Comparison of ENCODE assay signal across 9 cellular contexts in genomic region chr16:26645629-26646028, GRCh38.
A peak's percentile ranks its signal among the peaks of the same experiment; 100 is the strongest.
DNase-seq lines count a peak whose midpoint lies in the region; ATAC-seq and TF ChIP-seq lines count a peak whose summit lies in the region.
"Had no signal": no experiment of that assay in that cellular context is flagged by ENCODE, and none has a peak within 500 bp of the region (broad histone marks: within the 10 kb centered on the region; RNA-seq: fewer than 3 reads in every experiment).

No MANE protein-coding gene starts in this region.

- no peaks in the 10 kb centered on the region for H3K4me1 ChIP-seq in psoas muscle
- H3K4me1 ChIP-seq: SJCRH30 had no signal

- 21 to 30% (median 27%) methylated on average over 9 of the region's 9 CpGs for WGBS in psoas muscle, 3 donors

- H3K36me3 Mint-ChIP-seq in T-cell, result no peaks in the 10 kb centered on the region
- no peaks in the 10 kb centered on the region for H3K36me3 Mint-ChIP-seq in brain

- H3K4me3 Mint-ChIP-seq in T-cell, result no peak overlapping the region
- no peak overlapping the region for H3K4me3 Mint-ChIP-seq in brain

- peaks cover 5 to 6% of the 10 kb centered on the region in 2 donors for H3K27me3 Mint-ChIP-seq in T-cell
- no peaks in the 10 kb centered on the region for H3K27me3 Mint-ChIP-seq in brain

- peak; percentile 58 for TF ChIP-seq CTCF in GM12872 (IDR thresholded peaks at IDR 0.05; ENCODE audit: insufficient read depth, low read depth, low read length)
- peak; percentile 44 to 75 for TF ChIP-seq CTCF in brain (conservative IDR thresholded peaks at IDR 0.05)
- no peak for TF ChIP-seq CTCF in psoas muscle (IDR thresholded peaks at IDR 0.05)

- DNase-seq in T-cell (peak in 19 of 34 experiments; percentile 3 to 25 (median 17)), NCI-H1092 (lab: John Stamatoyannopoulos, UW) (no peak), NCI-H2107 treated with DMSO at 0.1 percent for 48 hours (lab: John Stamatoyannopoulos, UW; ENCODE audit: unreplicated experiment) (no peak), psoas muscle (no peak)
- DNase-seq in stimulated activated CD4-positive, alpha-beta T cell treated with anti-CD3 and anti-CD28 coated beads, Interleukin-1b, Interleukin-23, amount 100 ng/mL, for 24 hours (ENCODE audit: low read depth in 4 of 4, low spot score in 1 of 4), result peak in 3 of 4 experiments; percentile 27 to 32 (median 30)

- H3K4me3 ChIP-seq in psoas muscle, result no peak overlapping the region
- H3K4me3 ChIP-seq: SJCRH30 had no signal

- H3K36me3 ChIP-seq in psoas muscle (ENCODE audit: insufficient read depth in 1 of 2, low read depth in 1 of 2), result no peaks in the 10 kb centered on the region
- H3K36me3 ChIP-seq: SJCRH30 had no signal

- POLR2A ChIA-PET in T-cell (lab: Charles Lee), result no interaction called here

- no peak overlapping the region for H3K27ac ChIP-seq in psoas muscle
- H3K27ac ChIP-seq: SJCRH30 had no signal

- CTCF ChIA-PET in T-cell (lab: Charles Lee), result interaction anchor here in 1 of 2 donors (0.6 to 1.1 kb wide), 2 partner anchors 14 to 1369 kb away, joined by 3 read pairs; no protein-coding TSS in a partner anchor

- H3K9me3 Mint-ChIP-seq in T-cell (no peaks in the 10 kb centered on the region), brain (peaks cover 0 to 20% (median 0%) of the 10 kb centered on the region in 5 experiments)

- H3K27ac Mint-ChIP-seq in T-cell (no peak overlapping the region), brain (peak overlapping the region in 3 of 5 experiments; percentile 10 to 75 (median 28))

- H3K27me3 ChIP-seq in psoas muscle (ENCODE audit: insufficient read depth in 3 of 3, low read length in 2 of 3), result no peaks in the 10 kb centered on the region
- H3K27me3 ChIP-seq: SJCRH30 had no signal

- peaks cover 0 to 7% (median 5%) of the 10 kb centered on the region in 3 donors for H3K4me1 Mint-ChIP-seq in T-cell
- H3K4me1 Mint-ChIP-seq in brain, result peaks cover 14% of the 10 kb centered on the region

- ATAC-seq in T-cell (replicated peaks in 1 of 4), result peak in 2 of 4 experiments; percentile 47 to 48
- ATAC-seq in HG02840 (IDR thresholded peaks at IDR 0.05; ENCODE audit: low FRiP score, unreplicated experiment), result no peak
- ATAC-seq in psoas muscle, result no peak

- H3K9me3 ChIP-seq in psoas muscle, result no peaks in the 10 kb centered on the region
- H3K9me3 ChIP-seq: SJCRH30 had no signal

- intact Hi-C loops in psoas muscle (cut with DNase I), result no loop called here

Comparison
In these comparisons a context has a peak if more than half of its experiments do, and no peak if none do; other contexts are left out.
1. DNase-seq: peak in T-cell (19 of 34) and stimulated activated CD4-positive, alpha-beta T cell treated with anti-CD3 and anti-CD28 coated beads, Interleukin-1b, Interleukin-23, amount 100 ng/mL, for 24 hours (3 of 4); none in NCI-H1092 (single experiment), NCI-H2107 treated with DMSO at 0.1 percent for 48 hours (single experiment) and psoas muscle (0 of 2).
2. H3K27ac Mint-ChIP-seq: peak in brain (3 of 5); none in T-cell (0 of 2).